Comparison of ENCODE assay signal across 9 cellular contexts in the genomic region with DNA sequence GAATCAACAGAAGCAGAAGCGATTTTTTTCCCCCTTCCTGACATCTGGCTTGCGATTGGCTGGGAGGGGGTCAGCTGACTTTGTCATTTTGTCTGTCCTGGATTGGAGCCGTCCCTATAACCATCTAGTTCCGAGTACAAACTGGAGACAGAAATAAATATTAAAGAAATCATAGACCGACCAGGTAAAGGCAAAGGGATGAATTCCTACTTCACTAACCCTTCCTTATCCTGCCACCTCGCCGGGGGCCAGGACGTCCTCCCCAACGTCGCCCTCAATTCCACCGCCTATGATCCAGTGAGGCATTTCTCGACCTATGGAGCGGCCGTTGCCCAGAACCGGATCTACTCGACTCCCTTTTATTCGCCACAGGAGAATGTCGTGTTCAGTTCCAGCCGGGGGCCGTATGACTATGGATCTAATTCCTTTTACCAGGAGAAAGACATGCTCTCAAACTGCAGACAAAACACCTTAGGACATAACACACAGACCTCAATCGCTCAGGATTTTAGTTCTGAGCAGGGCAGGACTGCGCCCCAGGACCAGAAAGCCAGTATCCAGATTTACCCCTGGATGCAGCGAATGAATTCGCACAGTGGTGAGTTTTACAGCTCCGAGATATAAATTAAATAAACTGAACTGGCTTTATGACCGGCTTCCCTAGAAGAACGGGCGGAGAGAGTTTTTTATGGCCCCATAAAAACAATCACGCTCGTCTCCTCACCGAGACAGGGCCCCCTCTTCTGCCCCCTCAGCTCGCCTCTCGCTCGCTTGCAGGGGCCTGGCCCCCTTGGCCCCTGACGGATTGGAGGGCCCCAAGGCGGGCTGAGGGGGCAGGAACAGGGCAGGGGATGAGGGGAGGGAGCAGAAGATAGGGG. TPM values are rescaled to one million over a fixed set of nuclear protein-coding genes. Genes with fewer than 3 reads are reported as not detected.
A peak's percentile ranks its signal among the peaks of the same experiment; 100 is the strongest.
DNase-seq lines count a peak whose midpoint lies in the region; ATAC-seq and TF ChIP-seq lines count a peak whose summit lies in the region.
"Had no signal": no experiment of that assay in that cellular context is flagged by ENCODE, and none has a peak within 500 bp of the region (broad histone marks: within the 10 kb centered on the region; RNA-seq: fewer than 3 reads in every experiment).

TSS of gene HOXC6 (plus strand) at position 117 of the 878 bp plus-strand sequence. CDS start at position 199, 82 bp downstream.

- 2 to 6% methylated on average over 29 to 32 of the region's 36 CpGs for WGBS in esophagus squamous epithelium, 2 donors
- 8% methylated on average over 36 of the region's 36 CpGs for WGBS in heart right ventricle, 2 donors

- H3K9me3 ChIP-seq in HAP-1 (no peaks in the 10 kb centered on the region), esophagus squamous epithelium (no peaks in the 10 kb centered on the region), skeletal muscle tissue (ENCODE audit: control insufficient read depth in 3 of 3, low read length in 3 of 3) (no peaks in the 10 kb centered on the region), heart right ventricle (peaks cover 0 to 6% (median 0%) of the 10 kb centered on the region in 11 donors)

- H3K27me3 Mint-ChIP-seq in activated CD4-positive, alpha-beta T cell treated with anti-CD3 and anti-CD28 coated beads, Interleukin-2, amount 10 ng/mL, durations not matched to agents 24 days and 14 days, result peaks cover 86% of the 10 kb centered on the region

- H3K27me3 ChIP-seq in HAP-1 (ENCODE audit: low read depth) (no peaks in the 10 kb centered on the region), esophagus squamous epithelium (peaks cover 0 to 100% (median 27%) of the 10 kb centered on the region in 4 donors), skeletal muscle tissue (ENCODE audit: control insufficient read depth in 3 of 3, insufficient read depth in 3 of 3, low read length in 3 of 3) (peaks cover 3 to 5% (median 4%) of the 10 kb centered on the region in 3 donors), heart right ventricle (peaks cover 66 to 100% (median 100%) of the 10 kb centered on the region in 7 donors)

- peak within 1 kb of the TSS; percentile 25 to 59 (median 56) for H3K27ac ChIP-seq in esophagus squamous epithelium
- peak within 1 kb of the TSS; percentile 99 for H3K27ac ChIP-seq in skeletal muscle tissue (ENCODE audit: low read depth, low read length)
- H3K27ac ChIP-seq in heart right ventricle, result no peak within 1 kb of the TSS

- TF ChIP-seq CTCF in esophagus squamous epithelium (IDR thresholded peaks at IDR 0.05), result no peak
- TF ChIP-seq CTCF in heart right ventricle (IDR thresholded peaks at IDR 0.05), result no peak

- intact Hi-C loops in esophagus squamous epithelium (cut with DNase I) (no loop called here), heart right ventricle (cut with DNase I) (no loop called here)
- intact Hi-C loops in activated CD4-positive, alpha-beta T cell treated with anti-CD3 and anti-CD28 coated beads, Interleukin-2, amount 10 ng/mL, durations not matched to agents 24 days and 14 days (cut with micrococcal nuclease), result no loop called here

- no peaks in the 10 kb centered on the region for H3K9me3 Mint-ChIP-seq in activated CD4-positive, alpha-beta T cell treated with anti-CD3 and anti-CD28 coated beads, Interleukin-2, amount 10 ng/mL, durations not matched to agents 24 days and 14 days

- H3K36me3 Mint-ChIP-seq in activated CD4-positive, alpha-beta T cell treated with anti-CD3 and anti-CD28 coated beads, Interleukin-2, amount 10 ng/mL, durations not matched to agents 24 days and 14 days (ENCODE audit: low read depth), result no peaks in the 10 kb centered on the region

- no peak within 1 kb of the TSS for H3K4me3 Mint-ChIP-seq in activated CD4-positive, alpha-beta T cell treated with anti-CD3 and anti-CD28 coated beads, Interleukin-2, amount 10 ng/mL, durations not matched to agents 24 days and 14 days

- H3K9ac ChIP-seq in skeletal muscle tissue (ENCODE audit: low read depth in 1 of 3, low read length in 3 of 3), result peak within 1 kb of the TSS; percentile 79 to 88 (median 85)

- peaks cover 19% of the 10 kb centered on the region for H3K4me1 Mint-ChIP-seq in activated CD4-positive, alpha-beta T cell treated with anti-CD3 and anti-CD28 coated beads, Interleukin-2, amount 10 ng/mL, durations not matched to agents 24 days and 14 days

- H3K27ac Mint-ChIP-seq in activated CD4-positive, alpha-beta T cell treated with anti-CD3 and anti-CD28 coated beads, Interleukin-2, amount 10 ng/mL, durations not matched to agents 24 days and 14 days, result no peak within 1 kb of the TSS

- no peaks in the 10 kb centered on the region for H3K36me3 ChIP-seq in HAP-1 (replicated peaks)
- H3K36me3 ChIP-seq in esophagus squamous epithelium, result no peaks in the 10 kb centered on the region
- H3K36me3 ChIP-seq in skeletal muscle tissue (ENCODE audit: control insufficient read depth in 3 of 3, insufficient read depth in 3 of 3, low read length in 3 of 3), result peaks cover 0 to 3% (median 2%) of the 10 kb centered on the region in 3 donors
- H3K36me3 ChIP-seq in heart right ventricle, result no peaks in the 10 kb centered on the region

- DNase-seq in HAP-1 (ENCODE audit: low spot score in 2 of 2) (peak in 1 of 2 experiments; percentile 64), NOMO-1 treated with dmso at 0.1 percent for 144 hours (lab: John Stamatoyannopoulos, UW; ENCODE audit: unreplicated experiment) (peak; percentile 75), esophagus squamous epithelium (lab: John Stamatoyannopoulos, UW) (no peak), iPS-NIHi7 (ENCODE audit: extremely low spot score) (no peak), heart right ventricle (no peak)
- no peak for DNase-seq in activated CD4-positive, alpha-beta T cell treated with anti-CD3 and anti-CD28 coated beads, Interleukin-2, amount 10 ng/mL, durations not matched to agents 24 days and 14 days
- DNase-seq: amniotic stem cell, SHP77 treated with DMSO at 0.1 percent for 48 hours had no signal

- in situ Hi-C loops in HAP-1 (cut with MboI; ENCODE audit: low sequenced_read_pairs), result no loop called here

- no peak for ATAC-seq in heart right ventricle

- peak within 1 kb of the TSS; percentile 21 for H3K4me3 ChIP-seq in HAP-1
- H3K4me3 ChIP-seq in esophagus squamous epithelium, result peak within 1 kb of the TSS; percentile 36 to 63 (median 48)
- peak within 1 kb of the TSS; percentile 73 to 77 (median 76) for H3K4me3 ChIP-seq in skeletal muscle tissue (ENCODE audit: low read length in 3 of 3)
- H3K4me3 ChIP-seq in heart right ventricle, result peak within 1 kb of the TSS in 2 of 10 donors; percentile 10 to 12

- no peak for TF ChIP-seq POLR2A in esophagus squamous epithelium (IDR thresholded peaks at IDR 0.05)

- H3K4me1 ChIP-seq in HAP-1 (peaks cover 10% of the 10 kb centered on the region), esophagus squamous epithelium (peaks cover 0 to 49% (median 5%) of the 10 kb centered on the region in 3 donors), skeletal muscle tissue (ENCODE audit: control insufficient read depth in 3 of 3, insufficient read depth in 3 of 3, low read length in 3 of 3) (peaks cover 52 to 63% (median 59%) of the 10 kb centered on the region in 3 donors), heart right ventricle (peaks cover 1 to 24% (median 5%) of the 10 kb centered on the region in 9 donors)

RNA-seq across cellular contexts. Expression of gene HOXC6, which starts in this region (rescaled TPM):
- 1 to 10 TPM in 1 of 4 donors, under 1 TPM in 2, not detected in 1; 0.21 to 1.1 (median 0.30) TPM for total RNA-seq in esophagus squamous epithelium
- total RNA-seq in skeletal muscle tissue, result 2.6 TPM
- under 1 TPM in 4 of 10 donors, not detected in 6; 0.13 to 0.36 (median 0.18) TPM for total RNA-seq in heart right ventricle
- polyA plus RNA-seq in heart right ventricle, result under 1 TPM; 0.03 to 0.29 TPM
- not detected in 2 replicates for total RNA-seq in activated CD4-positive, alpha-beta T cell treated with anti-CD3 and anti-CD28 coated beads, Interleukin-2, amount 10 ng/mL, durations not matched to agents 24 days and 14 days

Comparison
In these comparisons a context has a peak if more than half of its experiments do, and no peak if none do; other contexts are left out.
1. H3K27ac ChIP-seq: peak in esophagus squamous epithelium (4 of 4) and skeletal muscle tissue (single experiment); none in heart right ventricle (0 of 10).